ENCODE assay signal across 19 cellular contexts in genomic region chr9:88789785-88790184, GRCh38.
A peak's percentile ranks its signal among the peaks of the same experiment; 100 is the strongest.
DNase-seq lines count a peak whose midpoint lies in the region; ATAC-seq and TF ChIP-seq lines count a peak whose summit lies in the region.
"Had no signal": no experiment of that assay in that cellular context is flagged by ENCODE, and none has a peak within 500 bp of the region (broad histone marks: within the 10 kb centered on the region; RNA-seq: fewer than 3 reads in every experiment).

No MANE protein-coding gene starts in this region.

- no peaks in the 10 kb centered on the region for H3K9me2 ChIP-seq in GM23248 (ENCODE audit: insufficient read depth)

- in situ Hi-C loops in GM23248 (cut with MboI), result no loop called here

- H3K4me1 ChIP-seq in GM23248 (ENCODE audit: insufficient read depth), result peaks cover 37% of the 10 kb centered on the region
- peaks cover 14 to 59% (median 16%) of the 10 kb centered on the region in 3 donors for H3K4me1 ChIP-seq in gastroesophageal sphincter
- H3K4me1 ChIP-seq: Caco-2, parathyroid adenoma, uterus had no signal

- no peaks in the 10 kb centered on the region for H3K9me3 ChIP-seq in GM23248 (ENCODE audit: low read depth)
- no peaks in the 10 kb centered on the region for H3K9me3 ChIP-seq in gastroesophageal sphincter
- H3K9me3 ChIP-seq: Caco-2, heart right ventricle, uterus had no signal

- peaks cover 32% of the 10 kb centered on the region for H3F3A ChIP-seq in GM23248 (ENCODE audit: insufficient read depth)

- no peaks in the 10 kb centered on the region for H3K79me2 ChIP-seq in GM23248 (ENCODE audit: insufficient read depth)
- H3K79me2 ChIP-seq: parathyroid adenoma had no signal

- TF ChIP-seq POLR2A in gastroesophageal sphincter (IDR thresholded peaks at IDR 0.05), result no peak

- H3K27me3 ChIP-seq in GM23248 (replicated peaks; ENCODE audit: insufficient read depth) (no peaks in the 10 kb centered on the region), gastroesophageal sphincter (no peaks in the 10 kb centered on the region)
- H3K27me3 ChIP-seq: heart right ventricle, uterus had no signal

- peak overlapping the region; percentile 67 for H3K4me2 ChIP-seq in GM23248 (ENCODE audit: unreplicated experiment)
- H3K4me2 ChIP-seq: KMS-11 had no signal

- H3K27ac ChIP-seq in GM23248 (peak overlapping the region; percentile 51), gastroesophageal sphincter (peak overlapping the region in 3 of 4 donors; percentile 5 to 77 (median 9)), coronary artery (no peak overlapping the region)
- H3K27ac ChIP-seq: KMS-11, parathyroid adenoma, uterus, WERI-Rb-1 had no signal

- WGBS in GM23248 (ENCODE audit: low coverage in 1 of 2, low lambda C conversion rate in 2 of 2, missing lambda C conversion rate in 2 of 2), 2 experiments, result 51 to 59% methylated on average over 3 of the region's 3 CpGs
- WGBS in gastroesophageal sphincter (ENCODE audit: low coverage in 1 of 2), 2 donors, result 48 to 74% methylated on average over 2 to 3 of the region's 3 CpGs

- H3K4me3 ChIP-seq in AG09309 (ENCODE audit: control insufficient read depth, low read depth, low read length) (no peak overlapping the region), GM23248 (no peak overlapping the region), gastroesophageal sphincter (no peak overlapping the region), coronary artery (no peak overlapping the region)
- H3K4me3 ChIP-seq: heart right ventricle, uterus had no signal

- H3K36me3 ChIP-seq in GM23248 (ENCODE audit: low read depth) (no peaks in the 10 kb centered on the region), gastroesophageal sphincter (no peaks in the 10 kb centered on the region)
- H3K36me3 ChIP-seq: heart right ventricle, uterus, WERI-Rb-1 had no signal

- H3K9ac ChIP-seq in GM23248, result no peak overlapping the region
- H3K9ac ChIP-seq: KMS-11, parathyroid adenoma had no signal

- no peaks in the 10 kb centered on the region for H4K20me1 ChIP-seq in GM23248 (ENCODE audit: insufficient read depth)

- TF ChIP-seq CTCF in AG09309 (IDR thresholded peaks at IDR 0.05; ENCODE audit: control insufficient read depth, insufficient read depth, low read depth, low read length, missing control alignments), result no peak
- no peak for TF ChIP-seq CTCF in gastroesophageal sphincter (IDR thresholded peaks at IDR 0.05)
- TF ChIP-seq CTCF in coronary artery (IDR thresholded peaks at IDR 0.05), result no peak

- ATAC-seq in gastroesophageal sphincter (peak; percentile 3), GM21526 (IDR thresholded peaks at IDR 0.05; ENCODE audit: low FRiP score, unreplicated experiment) (no peak)
- ATAC-seq: activated CD8-positive, alpha-beta T cell treated with anti-CD3 and anti-CD28 coated beads for 36 hours; HCT116; heart right ventricle had no signal

- TF ChIP-seq EP300 in gastroesophageal sphincter (IDR thresholded peaks at IDR 0.05), result no peak

- no peak overlapping the region for H2AFZ ChIP-seq in GM23248
- H2AFZ ChIP-seq: parathyroid adenoma had no signal

- DNase-seq in AG09309 (ENCODE audit: low read depth) (peak; percentile 38), GM23248 (peak; percentile 86), astrocyte of the hippocampus (ENCODE audit: low read depth, low spot score) (peak; percentile 53), coronary artery (ENCODE audit: low spot score) (no peak), cerebellum (ENCODE audit: low spot score) (no peak), pons (ENCODE audit: low spot score) (no peak)
- DNase-seq: activated CD8-positive, alpha-beta T cell treated with anti-CD3 and anti-CD28 coated beads for 36 hours; Caco-2; heart right ventricle; NCI-H1048; NCI-H524 treated with DMSO at 0.1 percent for 48 hours; SHP77; uterus; WERI-Rb-1 had no signal

Comparison
In these comparisons a context has a peak if more than half of its experiments do, and no peak if none do; other contexts are left out.
1. DNase-seq: peak in AG09309 (single experiment), GM23248 (single experiment) and astrocyte of the hippocampus (single experiment); none in coronary artery (single experiment), cerebellum (single experiment) and pons (single experiment).
2. H3K27ac ChIP-seq: peak in GM23248 (single experiment) and gastroesophageal sphincter (3 of 4); none in coronary artery (0 of 2).